ENCODE assay signal across 1 cellular context in genomic region chr1:117842408-117843170, GRCh38.
TF ChIP-seq lines count a peak whose summit lies in the region.

No MANE protein-coding gene starts in this region.

TF ChIP-seq in K562, 482 proteins besides CTCF, POLR2A, EP300 and RAD21 (continued from another document):
- no peak for TF ChIP-seq NR2F6 (CRISPR knock-in tag; IDR thresholded peaks at IDR 0.05)
- TF ChIP-seq C11orf30 (IDR thresholded peaks at IDR 0.05; ENCODE audit: low read depth): peak; percentile 32; the same call in 1 of the 2 replicates
- peak; percentile 41; the same call in 1 of the 2 replicates for TF ChIP-seq SMC3 (conservative IDR thresholded peaks at IDR 0.05; ENCODE audit: insufficient read depth, low read depth, low read length)
- TF ChIP-seq ZNF41 (CRISPR knock-in tag; conservative IDR thresholded peaks at IDR 0.05): no peak
- TF ChIP-seq ZNF316 (IDR thresholded peaks at IDR 0.05): peak; percentile 39; the same call in 1 of the 2 replicates
- no peak for TF ChIP-seq CBX3 (IDR thresholded peaks at IDR 0.05; ENCODE audit: borderline replicate concordance in 1 of 2, low read length in 2 of 2)
- TF ChIP-seq ZNF408 (CRISPR knock-in tag; IDR thresholded peaks at IDR 0.05; ENCODE audit: low read depth): no peak
- no peak for TF ChIP-seq NFE2L1 (tag; IDR thresholded peaks at IDR 0.05; ENCODE audit: borderline replicate concordance, low read depth)
TF ChIP-seq in K562: peak in this region for 4.
